Comparison of ENCODE assay signal across 1 cellular context in the genomic region with DNA sequence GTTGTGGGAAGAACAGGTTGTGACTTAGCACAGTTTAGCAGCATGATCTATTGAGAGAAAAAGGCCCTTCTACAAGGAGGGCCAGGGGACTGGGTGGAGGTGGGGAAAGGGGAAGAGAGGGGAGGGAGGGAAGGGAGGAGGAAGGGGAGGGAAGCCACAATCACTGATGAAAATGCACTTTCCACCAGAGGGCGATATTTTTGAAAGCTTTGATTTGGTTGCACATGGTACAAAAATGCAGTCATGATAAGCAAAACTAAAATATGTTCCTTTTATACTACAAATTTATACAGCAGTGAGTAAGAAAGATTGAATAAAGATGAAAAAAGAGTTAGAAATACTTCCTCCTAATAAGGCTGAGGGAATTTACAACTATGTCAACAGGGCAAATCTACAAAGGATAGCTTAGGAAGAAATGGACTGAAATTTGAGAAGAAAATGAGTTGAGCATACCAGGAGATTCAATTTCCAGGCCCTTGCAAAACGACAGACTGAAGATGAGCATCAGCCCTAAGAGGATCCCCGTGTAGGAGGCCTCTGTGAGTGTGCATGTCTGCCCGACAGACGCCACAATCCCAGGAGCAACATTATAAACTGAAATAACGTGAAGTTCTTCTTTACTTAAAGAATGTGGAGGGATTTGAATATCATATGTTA.
A peak's percentile ranks its signal among the peaks of the same experiment; 100 is the strongest.
TF ChIP-seq lines count a peak whose summit lies in the region.

No MANE protein-coding gene starts in this region.

TF ChIP-seq in GM12878, 131 proteins besides CTCF, POLR2A, EP300 and RAD21:
- no peak for TF ChIP-seq TARDBP (IDR thresholded peaks at IDR 0.05; ENCODE audit: borderline replicate concordance)
- TF ChIP-seq, protein P1, sequence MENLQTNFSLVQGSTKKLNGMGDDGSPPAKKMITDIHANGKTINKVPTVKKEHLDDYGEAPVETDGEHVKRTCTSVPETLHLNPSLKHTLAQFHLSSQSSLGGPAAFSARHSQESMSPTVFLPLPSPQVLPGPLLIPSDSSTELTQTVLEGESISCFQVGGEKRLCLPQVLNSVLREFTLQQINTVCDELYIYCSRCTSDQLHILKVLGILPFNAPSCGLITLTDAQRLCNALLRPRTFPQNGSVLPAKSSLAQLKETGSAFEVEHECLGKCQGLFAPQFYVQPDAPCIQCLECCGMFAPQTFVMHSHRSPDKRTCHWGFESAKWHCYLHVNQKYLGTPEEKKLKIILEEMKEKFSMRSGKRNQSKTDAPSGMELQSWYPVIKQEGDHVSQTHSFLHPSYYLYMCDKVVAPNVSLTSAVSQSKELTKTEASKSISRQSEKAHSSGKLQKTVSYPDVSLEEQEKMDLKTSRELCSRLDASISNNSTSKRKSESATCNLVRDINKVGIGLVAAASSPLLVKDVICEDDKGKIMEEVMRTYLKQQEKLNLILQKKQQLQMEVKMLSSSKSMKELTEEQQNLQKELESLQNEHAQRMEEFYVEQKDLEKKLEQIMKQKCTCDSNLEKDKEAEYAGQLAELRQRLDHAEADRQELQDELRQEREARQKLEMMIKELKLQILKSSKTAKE (IDR thresholded peaks at IDR 0.05; ENCODE audit: low read depth, poor library complexity, severe bottlenecking), result no peak
- no peak for TF ChIP-seq RCOR1 (conservative IDR thresholded peaks at IDR 0.05; ENCODE audit: low read depth, low read length)
- no peak for TF ChIP-seq CHD4 (IDR thresholded peaks at IDR 0.05)
- TF ChIP-seq RBBP5 (conservative IDR thresholded peaks at IDR 0.05), result no peak
- peak; percentile 61; the same call in 1 of the 2 replicates for TF ChIP-seq SMC3 (IDR thresholded peaks at IDR 0.05; ENCODE audit: borderline replicate concordance, low read length)
- TF ChIP-seq STAT3 (IDR thresholded peaks at IDR 0.05; ENCODE audit: low read depth, low read length), result no peak
- TF ChIP-seq, protein P2, sequence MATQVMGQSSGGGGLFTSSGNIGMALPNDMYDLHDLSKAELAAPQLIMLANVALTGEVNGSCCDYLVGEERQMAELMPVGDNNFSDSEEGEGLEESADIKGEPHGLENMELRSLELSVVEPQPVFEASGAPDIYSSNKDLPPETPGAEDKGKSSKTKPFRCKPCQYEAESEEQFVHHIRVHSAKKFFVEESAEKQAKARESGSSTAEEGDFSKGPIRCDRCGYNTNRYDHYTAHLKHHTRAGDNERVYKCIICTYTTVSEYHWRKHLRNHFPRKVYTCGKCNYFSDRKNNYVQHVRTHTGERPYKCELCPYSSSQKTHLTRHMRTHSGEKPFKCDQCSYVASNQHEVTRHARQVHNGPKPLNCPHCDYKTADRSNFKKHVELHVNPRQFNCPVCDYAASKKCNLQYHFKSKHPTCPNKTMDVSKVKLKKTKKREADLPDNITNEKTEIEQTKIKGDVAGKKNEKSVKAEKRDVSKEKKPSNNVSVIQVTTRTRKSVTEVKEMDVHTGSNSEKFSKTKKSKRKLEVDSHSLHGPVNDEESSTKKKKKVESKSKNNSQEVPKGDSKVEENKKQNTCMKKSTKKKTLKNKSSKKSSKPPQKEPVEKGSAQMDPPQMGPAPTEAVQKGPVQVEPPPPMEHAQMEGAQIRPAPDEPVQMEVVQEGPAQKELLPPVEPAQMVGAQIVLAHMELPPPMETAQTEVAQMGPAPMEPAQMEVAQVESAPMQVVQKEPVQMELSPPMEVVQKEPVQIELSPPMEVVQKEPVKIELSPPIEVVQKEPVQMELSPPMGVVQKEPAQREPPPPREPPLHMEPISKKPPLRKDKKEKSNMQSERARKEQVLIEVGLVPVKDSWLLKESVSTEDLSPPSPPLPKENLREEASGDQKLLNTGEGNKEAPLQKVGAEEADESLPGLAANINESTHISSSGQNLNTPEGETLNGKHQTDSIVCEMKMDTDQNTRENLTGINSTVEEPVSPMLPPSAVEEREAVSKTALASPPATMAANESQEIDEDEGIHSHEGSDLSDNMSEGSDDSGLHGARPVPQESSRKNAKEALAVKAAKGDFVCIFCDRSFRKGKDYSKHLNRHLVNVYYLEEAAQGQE (IDR thresholded peaks at IDR 0.05; ENCODE audit: low read depth, low read length), result no peak
- no peak for TF ChIP-seq NFYA (IDR thresholded peaks at IDR 0.05; ENCODE audit: borderline replicate concordance, low read depth, low read length)
- TF ChIP-seq CBFB (IDR thresholded peaks at IDR 0.05; ENCODE audit: low read depth), result no peak
- TF ChIP-seq RUNX3 (IDR thresholded peaks at IDR 0.05; ENCODE audit: low read length), result 0 out of 2 replicates have a peak, but pooled peaks have one; percentile 10
- no peak for TF ChIP-seq ESRRA (IDR thresholded peaks at IDR 0.05; ENCODE audit: low read length)
- no peak for TF ChIP-seq RELA (IDR thresholded peaks at IDR 0.05; ENCODE audit: borderline replicate concordance, partially characterized antibody)
- TF ChIP-seq ATF7 (IDR thresholded peaks at IDR 0.05; ENCODE audit: low read depth), result no peak
- TF ChIP-seq, protein P3, sequence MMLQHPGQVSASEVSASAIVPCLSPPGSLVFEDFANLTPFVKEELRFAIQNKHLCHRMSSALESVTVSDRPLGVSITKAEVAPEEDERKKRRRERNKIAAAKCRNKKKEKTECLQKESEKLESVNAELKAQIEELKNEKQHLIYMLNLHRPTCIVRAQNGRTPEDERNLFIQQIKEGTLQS (IDR thresholded peaks at IDR 0.05; ENCODE audit: borderline replicate concordance, extremely low read depth, low read depth, low read length), result no peak
TF ChIP-seq in GM12878: peak in this region for 2.
